Comparison of ENCODE assay signal across 8 cellular contexts in the genomic region with DNA sequence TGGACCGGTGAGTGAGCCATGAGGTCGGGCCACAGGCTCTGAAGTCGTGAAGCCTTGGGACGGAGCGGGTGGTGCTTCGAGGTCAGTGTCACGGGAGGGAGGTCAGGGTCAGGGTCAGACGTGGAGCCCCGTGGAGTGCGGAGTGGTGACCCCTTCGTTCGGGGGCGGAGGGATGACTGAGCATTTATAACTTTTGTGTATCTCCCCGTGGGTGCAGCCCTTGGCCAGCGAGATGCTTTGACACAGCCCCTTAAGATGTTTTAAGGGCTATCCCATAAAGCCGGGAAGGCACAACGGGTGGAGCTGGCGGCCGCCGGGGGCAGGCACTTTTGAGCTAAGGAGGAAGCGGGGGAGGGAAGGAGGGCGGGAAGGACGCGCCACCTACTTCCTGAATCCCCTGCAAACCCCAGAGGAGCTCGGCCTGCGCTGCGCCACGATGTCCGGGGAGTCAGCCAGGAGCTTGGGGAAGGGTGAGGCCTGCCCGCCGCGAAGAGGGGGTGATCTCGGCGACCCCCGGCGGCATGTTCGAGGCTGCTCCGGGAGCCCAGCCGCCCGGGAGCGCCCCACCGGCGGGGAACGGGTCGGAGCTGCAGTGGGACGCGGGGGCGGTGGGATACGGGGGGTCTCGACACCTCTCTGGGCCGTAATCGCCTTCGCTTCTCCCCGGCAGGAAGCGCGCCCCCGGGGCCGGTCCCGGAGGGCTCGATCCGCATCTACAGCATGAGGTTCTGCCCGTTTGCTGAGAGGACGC. TPM values are rescaled to one million over a fixed set of nuclear protein-coding genes. Genes with fewer than 3 reads are reported as not detected.
DNase-seq lines count a peak whose midpoint lies in the region; ATAC-seq lines count a peak whose summit lies in the region.

A gene (plus strand): TSS at position 400 of the 751 bp plus-strand sequence. CDS start 37 bp downstream, at position 437.

- H3K4me1 ChIP-seq in ES-I3 (ENCODE audit: insufficient read depth, low read length) (peaks cover 26% of the 10 kb centered on the region), iPS-15b (ENCODE audit: control insufficient read depth, insufficient read depth, low read length) (peaks cover 22% of the 10 kb centered on the region)

- intact Hi-C loops in sciatic nerve (cut with DNase I), result loop anchor here (2.0 kb wide), 1 partner anchor 18 kb away; no protein-coding TSS in a partner anchor

- H3K27me3 ChIP-seq in iPS-15b (ENCODE audit: control insufficient read depth, insufficient read depth, low read length), result peaks cover 4% of the 10 kb centered on the region

- in situ Hi-C loops in T47D (cut with HindIII; ENCODE audit: low pct_unique_long_range_greater_than_20kb, low sequenced_read_pairs), result no loop called here

- H3K36me3 ChIP-seq in ES-I3 (ENCODE audit: insufficient read depth, low read length) (0 out of 2 replicates have a peak, but pooled peaks cover 6% of the 10 kb centered on the region), iPS-15b (ENCODE audit: control insufficient read depth, insufficient read depth, low read length) (no peaks in the 10 kb centered on the region)

- DNase-seq in LoVo (ENCODE audit: low spot score), result peak; percentile 77
- peak; percentile 81 for DNase-seq in UCSD-AML1 (lab: John Stamatoyannopoulos, UW; ENCODE audit: unreplicated experiment)
- peak; percentile 42 to 64 for DNase-seq in T47D (ENCODE audit: low read depth in 1 of 2, low spot score in 1 of 2)
- peak; percentile 88 for DNase-seq in sciatic nerve (ENCODE audit: low spot score)
- DNase-seq in DMS 273 treated with DMSO at 0.1 percent for 48 hours (lab: John Stamatoyannopoulos, UW), result no peak

- H3K9me3 ChIP-seq in ES-I3 (ENCODE audit: control insufficient read depth, insufficient read depth, low read length) (no peaks in the 10 kb centered on the region), iPS-15b (ENCODE audit: control insufficient read depth, insufficient read depth, low read length) (no peaks in the 10 kb centered on the region)

- H3K9ac ChIP-seq in ES-I3 (ENCODE audit: low read depth, low read length), result peak within 1 kb of the TSS; percentile 60
- H3K9ac ChIP-seq in iPS-15b (ENCODE audit: low read depth, low read length), result peak within 1 kb of the TSS; percentile 74

- ATAC-seq in GM21825 (IDR thresholded peaks at IDR 0.05; ENCODE audit: unreplicated experiment), result peak; percentile 81
- peak; percentile 93 for ATAC-seq in sciatic nerve

- H3K4me3 ChIP-seq in iPS-15b (ENCODE audit: low read depth, low read length), result peak within 1 kb of the TSS; percentile 72

RNA-seq across cellular contexts. Expression of the gene that starts here (rescaled TPM):
- total RNA-seq in sciatic nerve, result 55.7 TPM
